ENCODE assay signal across 1 cellular context in the genomic region with DNA sequence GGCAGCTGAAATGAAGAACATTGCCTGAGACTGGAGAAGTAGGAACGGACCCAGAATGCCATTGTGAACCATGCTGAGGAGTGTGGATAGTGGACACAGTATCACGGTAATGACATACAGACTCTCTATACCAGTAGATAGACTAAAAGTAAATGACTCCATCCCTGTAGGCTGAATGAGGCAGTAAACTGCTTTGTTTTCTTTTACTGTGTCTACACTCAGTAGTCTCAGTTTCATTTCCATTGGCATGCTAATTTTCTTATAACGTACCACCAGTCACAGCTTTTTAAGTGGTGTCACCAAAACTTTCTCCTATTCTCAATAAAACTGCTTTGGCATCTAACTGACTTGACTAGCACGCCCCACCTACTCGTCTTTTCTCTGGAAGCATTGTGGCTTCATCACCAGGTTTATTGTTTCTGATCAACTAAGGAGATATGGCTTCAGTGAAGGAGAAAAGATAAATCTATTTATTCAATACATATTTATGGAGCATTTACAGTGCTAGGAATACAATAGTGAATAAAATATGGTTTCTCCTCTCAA.
TF ChIP-seq lines count a peak whose summit lies in the region.

No MANE protein-coding gene starts in this region.

TF ChIP-seq in GM23338, 12 proteins besides CTCF, POLR2A, EP300 and RAD21 (continued from another document):
- TF ChIP-seq, protein P1, sequence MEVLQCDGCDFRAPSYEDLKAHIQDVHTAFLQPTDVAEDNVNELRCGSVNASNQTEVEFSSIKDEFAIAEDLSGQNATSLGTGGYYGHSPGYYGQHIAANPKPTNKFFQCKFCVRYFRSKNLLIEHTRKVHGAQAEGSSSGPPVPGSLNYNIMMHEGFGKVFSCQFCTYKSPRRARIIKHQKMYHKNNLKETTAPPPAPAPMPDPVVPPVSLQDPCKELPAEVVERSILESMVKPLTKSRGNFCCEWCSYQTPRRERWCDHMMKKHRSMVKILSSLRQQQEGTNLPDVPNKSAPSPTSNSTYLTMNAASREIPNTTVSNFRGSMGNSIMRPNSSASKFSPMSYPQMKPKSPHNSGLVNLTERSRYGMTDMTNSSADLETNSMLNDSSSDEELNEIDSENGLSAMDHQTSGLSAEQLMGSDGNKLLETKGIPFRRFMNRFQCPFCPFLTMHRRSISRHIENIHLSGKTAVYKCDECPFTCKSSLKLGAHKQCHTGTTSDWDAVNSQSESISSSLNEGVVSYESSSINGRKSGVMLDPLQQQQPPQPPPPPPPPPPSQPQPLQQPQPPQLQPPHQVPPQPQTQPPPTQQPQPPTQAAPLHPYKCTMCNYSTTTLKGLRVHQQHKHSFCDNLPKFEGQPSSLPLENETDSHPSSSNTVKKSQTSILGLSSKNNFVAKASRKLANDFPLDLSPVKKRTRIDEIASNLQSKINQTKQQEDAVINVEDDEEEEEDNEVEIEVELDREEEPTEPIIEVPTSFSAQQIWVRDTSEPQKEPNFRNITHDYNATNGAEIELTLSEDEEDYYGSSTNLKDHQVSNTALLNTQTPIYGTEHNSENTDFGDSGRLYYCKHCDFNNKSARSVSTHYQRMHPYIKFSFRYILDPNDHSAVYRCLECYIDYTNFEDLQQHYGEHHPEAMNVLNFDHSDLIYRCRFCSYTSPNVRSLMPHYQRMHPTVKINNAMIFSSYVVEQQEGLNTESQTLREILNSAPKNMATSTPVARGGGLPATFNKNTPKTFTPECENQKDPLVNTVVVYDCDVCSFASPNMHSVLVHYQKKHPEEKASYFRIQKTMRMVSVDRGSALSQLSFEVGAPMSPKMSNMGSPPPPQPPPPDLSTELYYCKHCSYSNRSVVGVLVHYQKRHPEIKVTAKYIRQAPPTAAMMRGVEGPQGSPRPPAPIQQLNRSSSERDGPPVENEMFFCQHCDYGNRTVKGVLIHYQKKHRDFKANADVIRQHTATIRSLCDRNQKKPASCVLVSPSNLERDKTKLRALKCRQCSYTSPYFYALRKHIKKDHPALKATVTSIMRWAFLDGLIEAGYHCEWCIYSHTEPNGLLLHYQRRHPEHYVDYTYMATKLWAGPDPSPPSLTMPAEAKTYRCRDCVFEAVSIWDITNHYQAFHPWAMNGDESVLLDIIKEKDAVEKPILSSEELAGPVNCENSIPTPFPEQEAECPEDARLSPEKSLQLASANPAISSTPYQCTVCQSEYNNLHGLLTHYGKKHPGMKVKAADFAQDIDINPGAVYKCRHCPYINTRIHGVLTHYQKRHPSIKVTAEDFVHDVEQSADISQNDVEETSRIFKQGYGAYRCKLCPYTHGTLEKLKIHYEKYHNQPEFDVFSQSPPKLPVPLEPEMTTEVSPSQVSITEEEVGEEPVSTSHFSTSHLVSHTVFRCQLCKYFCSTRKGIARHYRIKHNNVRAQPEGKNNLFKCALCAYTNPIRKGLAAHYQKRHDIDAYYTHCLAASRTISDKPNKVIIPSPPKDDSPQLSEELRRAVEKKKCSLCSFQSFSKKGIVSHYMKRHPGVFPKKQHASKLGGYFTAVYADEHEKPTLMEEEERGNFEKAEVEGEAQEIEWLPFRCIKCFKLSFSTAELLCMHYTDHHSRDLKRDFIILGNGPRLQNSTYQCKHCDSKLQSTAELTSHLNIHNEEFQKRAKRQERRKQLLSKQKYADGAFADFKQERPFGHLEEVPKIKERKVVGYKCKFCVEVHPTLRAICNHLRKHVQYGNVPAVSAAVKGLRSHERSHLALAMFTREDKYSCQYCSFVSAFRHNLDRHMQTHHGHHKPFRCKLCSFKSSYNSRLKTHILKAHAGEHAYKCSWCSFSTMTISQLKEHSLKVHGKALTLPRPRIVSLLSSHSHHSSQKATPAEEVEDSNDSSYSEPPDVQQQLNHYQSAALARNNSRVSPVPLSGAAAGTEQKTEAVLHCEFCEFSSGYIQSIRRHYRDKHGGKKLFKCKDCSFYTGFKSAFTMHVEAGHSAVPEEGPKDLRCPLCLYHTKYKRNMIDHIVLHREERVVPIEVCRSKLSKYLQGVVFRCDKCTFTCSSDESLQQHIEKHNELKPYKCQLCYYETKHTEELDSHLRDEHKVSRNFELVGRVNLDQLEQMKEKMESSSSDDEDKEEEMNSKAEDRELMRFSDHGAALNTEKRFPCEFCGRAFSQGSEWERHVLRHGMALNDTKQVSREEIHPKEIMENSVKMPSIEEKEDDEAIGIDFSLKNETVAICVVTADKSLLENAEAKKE (CRISPR knock-in tag; IDR thresholded peaks at IDR 0.05), result no peak
- TF ChIP-seq, protein P2, sequence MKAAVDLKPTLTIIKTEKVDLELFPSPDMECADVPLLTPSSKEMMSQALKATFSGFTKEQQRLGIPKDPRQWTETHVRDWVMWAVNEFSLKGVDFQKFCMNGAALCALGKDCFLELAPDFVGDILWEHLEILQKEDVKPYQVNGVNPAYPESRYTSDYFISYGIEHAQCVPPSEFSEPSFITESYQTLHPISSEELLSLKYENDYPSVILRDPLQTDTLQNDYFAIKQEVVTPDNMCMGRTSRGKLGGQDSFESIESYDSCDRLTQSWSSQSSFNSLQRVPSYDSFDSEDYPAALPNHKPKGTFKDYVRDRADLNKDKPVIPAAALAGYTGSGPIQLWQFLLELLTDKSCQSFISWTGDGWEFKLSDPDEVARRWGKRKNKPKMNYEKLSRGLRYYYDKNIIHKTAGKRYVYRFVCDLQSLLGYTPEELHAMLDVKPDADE (IDR thresholded peaks at IDR 0.05), result no peak
- no peak for TF ChIP-seq ZNF114 (CRISPR knock-in tag; IDR thresholded peaks at IDR 0.05)
- TF ChIP-seq, protein P3, sequence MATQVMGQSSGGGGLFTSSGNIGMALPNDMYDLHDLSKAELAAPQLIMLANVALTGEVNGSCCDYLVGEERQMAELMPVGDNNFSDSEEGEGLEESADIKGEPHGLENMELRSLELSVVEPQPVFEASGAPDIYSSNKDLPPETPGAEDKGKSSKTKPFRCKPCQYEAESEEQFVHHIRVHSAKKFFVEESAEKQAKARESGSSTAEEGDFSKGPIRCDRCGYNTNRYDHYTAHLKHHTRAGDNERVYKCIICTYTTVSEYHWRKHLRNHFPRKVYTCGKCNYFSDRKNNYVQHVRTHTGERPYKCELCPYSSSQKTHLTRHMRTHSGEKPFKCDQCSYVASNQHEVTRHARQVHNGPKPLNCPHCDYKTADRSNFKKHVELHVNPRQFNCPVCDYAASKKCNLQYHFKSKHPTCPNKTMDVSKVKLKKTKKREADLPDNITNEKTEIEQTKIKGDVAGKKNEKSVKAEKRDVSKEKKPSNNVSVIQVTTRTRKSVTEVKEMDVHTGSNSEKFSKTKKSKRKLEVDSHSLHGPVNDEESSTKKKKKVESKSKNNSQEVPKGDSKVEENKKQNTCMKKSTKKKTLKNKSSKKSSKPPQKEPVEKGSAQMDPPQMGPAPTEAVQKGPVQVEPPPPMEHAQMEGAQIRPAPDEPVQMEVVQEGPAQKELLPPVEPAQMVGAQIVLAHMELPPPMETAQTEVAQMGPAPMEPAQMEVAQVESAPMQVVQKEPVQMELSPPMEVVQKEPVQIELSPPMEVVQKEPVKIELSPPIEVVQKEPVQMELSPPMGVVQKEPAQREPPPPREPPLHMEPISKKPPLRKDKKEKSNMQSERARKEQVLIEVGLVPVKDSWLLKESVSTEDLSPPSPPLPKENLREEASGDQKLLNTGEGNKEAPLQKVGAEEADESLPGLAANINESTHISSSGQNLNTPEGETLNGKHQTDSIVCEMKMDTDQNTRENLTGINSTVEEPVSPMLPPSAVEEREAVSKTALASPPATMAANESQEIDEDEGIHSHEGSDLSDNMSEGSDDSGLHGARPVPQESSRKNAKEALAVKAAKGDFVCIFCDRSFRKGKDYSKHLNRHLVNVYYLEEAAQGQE (IDR thresholded peaks at IDR 0.05; ENCODE audit: unreplicated experiment), result no peak
